17 cellular contexts compared by ENCODE assay signal in the genomic region with DNA sequence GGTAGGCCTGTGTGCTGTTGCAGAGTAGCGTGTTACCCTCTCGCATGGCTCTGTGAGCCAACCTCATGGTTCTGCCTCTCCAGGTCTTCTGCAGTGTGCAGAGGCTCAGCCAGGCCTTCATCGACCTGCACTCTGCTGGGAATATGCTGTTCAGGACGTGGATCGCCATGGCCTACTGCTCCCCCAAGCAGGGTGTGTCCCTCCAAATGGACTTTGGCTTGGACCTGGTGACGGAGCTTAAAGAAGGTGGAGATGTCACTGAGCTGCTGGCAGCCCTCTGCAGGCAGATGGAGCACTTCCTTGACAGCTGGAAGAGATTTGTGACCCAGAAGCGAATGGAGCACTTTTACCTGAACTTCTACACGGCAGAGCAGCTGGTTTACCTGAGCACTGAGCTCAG.
"Had no signal": no experiment of that assay in that cellular context is flagged by ENCODE, and none has a peak within 500 bp of the region (broad histone marks: within the 10 kb centered on the region; RNA-seq: fewer than 3 reads in every experiment).

No MANE protein-coding gene starts in this region.

- FAIRE-seq: frontal cortex had no signal

- H3K9me3 Mint-ChIP-seq: stimulated activated memory B cell treated with anti-CD40 and anti-IgM and Interleukin-4, amounts not matched to agents 10 μg/mL and 1 μg/mL and 100 μg/mL, for 72 hours had no signal

- H3K4me3 Mint-ChIP-seq: stimulated activated memory B cell treated with anti-CD40 and anti-IgM and Interleukin-4, amounts not matched to agents 10 μg/mL and 1 μg/mL and 100 μg/mL, for 72 hours had no signal

- H3K4me1 ChIP-seq: heart left ventricle, left ventricle myocardium inferior, SJCRH30, tibial artery had no signal

- DNase-seq: activated CD4-positive, alpha-beta T cell treated with anti-CD3 and anti-CD28 coated beads for 1 hour; activated CD4-positive, alpha-beta T cell treated with anti-CD3 and anti-CD28 coated beads, Interleukin-2, amount 50 U/mL, for 48 hours; activated CD8-positive, alpha-beta memory T cell treated with anti-CD3 and anti-CD28 coated beads, Interleukin-2, amount 50 U/mL, for 4 hours; activated gamma-delta T cell; effector CD4-positive, alpha-beta T cell; heart left ventricle; islet precursor cell; left ventricle myocardium inferior; mesenchymal stem cell; SJCRH30; T-helper 9 cell had no signal

- H3K4me3 ChIP-seq: cardiac muscle cell, coronary artery, heart left ventricle, left ventricle myocardium inferior, SJCRH30, smooth muscle cell, tibial artery had no signal

- H3K9me3 ChIP-seq: heart left ventricle, left ventricle myocardium inferior, SJCRH30, tibial artery had no signal

- H3K27ac ChIP-seq: cardiac muscle cell, coronary artery, heart left ventricle, left ventricle myocardium inferior, SJCRH30, tibial artery had no signal

- H3K27me3 ChIP-seq: cardiac muscle cell, heart left ventricle, SJCRH30, tibial artery had no signal

- H3K36me3 ChIP-seq: SJCRH30 had no signal

- H3K27me3 Mint-ChIP-seq: stimulated activated memory B cell treated with anti-CD40 and anti-IgM and Interleukin-4, amounts not matched to agents 10 μg/mL and 1 μg/mL and 100 μg/mL, for 72 hours had no signal

- H3K4me1 Mint-ChIP-seq: stimulated activated memory B cell treated with anti-CD40 and anti-IgM and Interleukin-4, amounts not matched to agents 10 μg/mL and 1 μg/mL and 100 μg/mL, for 72 hours had no signal

- H3K27ac Mint-ChIP-seq: stimulated activated memory B cell treated with anti-CD40 and anti-IgM and Interleukin-4, amounts not matched to agents 10 μg/mL and 1 μg/mL and 100 μg/mL, for 72 hours had no signal
